Comparison of ENCODE assay signal across 10 cellular contexts in the genomic region with DNA sequence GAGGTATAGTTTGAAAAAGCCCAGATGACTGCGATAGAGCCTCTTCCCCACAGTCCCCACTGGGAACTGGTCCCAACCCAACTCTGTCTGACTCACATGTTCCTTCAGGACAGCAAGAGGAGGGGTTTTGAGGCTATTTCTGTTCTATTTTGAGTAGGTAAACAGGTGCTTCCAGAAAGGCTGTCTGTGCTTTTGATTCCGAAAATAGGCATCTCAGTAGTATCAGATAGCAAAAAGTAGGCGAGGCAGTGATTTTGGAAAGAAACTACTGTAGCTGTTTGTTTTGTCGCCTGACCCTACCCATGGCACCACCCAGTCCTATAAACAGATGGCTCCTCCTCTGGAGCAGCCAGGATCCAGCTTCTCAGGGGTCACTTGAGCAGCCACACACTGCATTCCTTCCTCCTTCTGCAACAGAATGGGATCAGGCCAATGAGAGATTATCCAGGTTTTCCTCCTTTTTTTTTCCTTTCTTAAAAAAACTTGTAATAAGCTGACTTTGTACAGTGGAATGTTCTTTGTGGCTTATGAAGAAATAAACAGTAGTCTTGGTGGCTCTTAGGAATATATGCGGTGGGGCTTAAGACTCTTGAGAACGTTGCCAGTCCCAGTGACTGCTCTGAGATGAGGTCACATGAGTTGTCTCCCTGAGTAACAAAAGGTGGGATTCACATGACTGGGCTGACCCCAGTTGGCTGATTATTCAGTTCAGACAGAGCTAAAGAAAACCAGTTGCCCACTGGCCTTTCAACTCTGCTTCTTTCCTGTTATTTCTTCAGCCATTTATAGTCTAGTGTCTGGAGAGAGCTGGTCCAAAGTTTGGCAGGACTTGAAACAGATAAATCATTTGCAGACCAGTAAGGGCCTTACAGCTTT.
DNase-seq lines count a peak whose midpoint lies in the region; ATAC-seq and TF ChIP-seq lines count a peak whose summit lies in the region.
"Had no signal": no experiment of that assay in that cellular context is flagged by ENCODE, and none has a peak within 500 bp of the region (broad histone marks: within the 10 kb centered on the region; RNA-seq: fewer than 3 reads in every experiment).

No MANE protein-coding gene starts in this region.

- TF ChIP-seq CTCF in breast epithelium (IDR thresholded peaks at IDR 0.05) (no peak), thoracic aorta (IDR thresholded peaks at IDR 0.05) (no peak)

- peak; percentile 91 for DNase-seq in HS-27A (ENCODE audit: low read depth)
- DNase-seq in breast epithelium (ENCODE audit: low spot score in 2 of 2): peak in 1 of 2 donors; percentile 29
- DNase-seq in kidney tubule cell (ENCODE audit: low spot score): peak; percentile 98
- DNase-seq in thoracic aorta (ENCODE audit: low spot score): peak; percentile 26
- no peak for DNase-seq in activated CD4-positive, alpha-beta T cell treated with anti-CD3 and anti-CD28 coated beads for 48 hours
- DNase-seq in NK-92 treated with Interleukin-12 subunit alpha and Interleukin-12 subunit beta, amount 100 ng/mL, for 24 hours (lab: John Stamatoyannopoulos, UW): no peak
- DNase-seq in foreskin melanocyte: no peak
- DNase-seq: NCI-H1092 treated with DMSO at 0.1 percent for 48 hours, nephron progenitor cell had no signal

- ATAC-seq in thoracic aorta (ENCODE audit: insufficient number of reproducible peaks, low FRiP score, low read depth) (peak; percentile 97), HG02970 (IDR thresholded peaks at IDR 0.05; ENCODE audit: low FRiP score, unreplicated experiment) (no peak)

- H3K27ac ChIP-seq in breast epithelium: peak overlapping the region; percentile 59 to 74
- peak overlapping the region; percentile 78 to 87 for H3K27ac ChIP-seq in thoracic aorta

- intact Hi-C loops in breast epithelium (cut with DNase I; ENCODE audit: low total_unique reads): no loop called here

- H3K4me1 ChIP-seq in breast epithelium: no peaks in the 10 kb centered on the region
- peaks cover 18 to 29% of the 10 kb centered on the region in 2 donors for H3K4me1 ChIP-seq in thoracic aorta (ENCODE audit: control insufficient read depth in 1 of 2, low read depth in 2 of 2)

- H3K4me3 ChIP-seq in breast epithelium (no peak overlapping the region), thoracic aorta (peak overlapping the region; percentile 32)

- no peak for TF ChIP-seq POLR2A in breast epithelium (IDR thresholded peaks at IDR 0.05)

- no peaks in the 10 kb centered on the region for H3K9me3 ChIP-seq in breast epithelium
- no peaks in the 10 kb centered on the region for H3K9me3 ChIP-seq in thoracic aorta

- H3K27me3 ChIP-seq in breast epithelium (no peaks in the 10 kb centered on the region), thoracic aorta (replicated peaks; ENCODE audit: insufficient read depth) (no peaks in the 10 kb centered on the region)

- no peaks in the 10 kb centered on the region for H3K36me3 ChIP-seq in breast epithelium
- no peaks in the 10 kb centered on the region for H3K36me3 ChIP-seq in thoracic aorta

Comparison
In these comparisons a context has a peak if more than half of its experiments do, and no peak if none do; other contexts are left out.
1. DNase-seq: peak in HS-27A (single experiment), kidney tubule cell (single experiment) and thoracic aorta (single experiment); none in activated CD4-positive, alpha-beta T cell treated with anti-CD3 and anti-CD28 coated beads for 48 hours (single experiment), NK-92 treated with Interleukin-12 subunit alpha and Interleukin-12 subunit beta, amount 100 ng/mL, for 24 hours (single experiment) and foreskin melanocyte (single experiment).